In the genomic region with DNA sequence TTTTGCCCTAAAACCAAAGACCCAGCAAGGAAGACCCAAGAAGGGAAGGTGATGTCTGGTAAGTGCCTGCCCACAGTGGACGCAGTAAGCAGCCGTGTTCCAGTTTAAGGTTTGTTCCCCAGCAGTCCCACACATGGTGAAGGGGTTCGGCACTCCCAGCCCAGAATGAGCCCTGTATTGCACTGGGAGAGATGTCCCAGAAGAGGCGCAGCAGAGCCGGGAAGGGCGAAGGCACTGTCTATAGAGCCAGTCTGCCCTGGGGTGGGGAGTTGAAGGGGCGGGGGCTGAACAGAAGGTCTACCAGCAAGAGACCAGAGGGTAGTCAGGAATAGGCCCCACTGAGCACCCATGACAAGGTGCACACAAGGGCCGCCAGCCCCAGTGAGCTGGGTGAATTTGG, we compare ENCODE assay signal across 22 cellular contexts. TPM values are rescaled to one million over a fixed set of nuclear protein-coding genes. Genes with fewer than 3 reads are reported as not detected.
DNase-seq lines count a peak whose midpoint lies in the region; ATAC-seq and TF ChIP-seq lines count a peak whose summit lies in the region.
"Had no signal": no experiment of that assay in that cellular context is flagged by ENCODE, and none has a peak within 500 bp of the region (broad histone marks: within the 10 kb centered on the region; RNA-seq: fewer than 3 reads in every experiment).

No MANE protein-coding gene starts in this region.

- TF ChIP-seq CTCF in AG04450 (IDR thresholded peaks at IDR 0.05; ENCODE audit: low read depth, low read length) = no peak
- no peak for TF ChIP-seq CTCF in PC-9 (conservative IDR thresholded peaks at IDR 0.05)
- no peak for TF ChIP-seq CTCF in WTC11 (IDR thresholded peaks at IDR 0.05)

- peak overlapping the region; percentile 31 for H2BK12ac ChIP-seq in trophoblast cell (ENCODE audit: low read length)

- no peaks in the 10 kb centered on the region for H3K27me3 ChIP-seq in AG04450 (ENCODE audit: control insufficient read depth, insufficient read depth, low read length)
- H3K27me3 ChIP-seq in PC-9 (ENCODE audit: insufficient read depth, low read depth) = no peaks in the 10 kb centered on the region
- H3K27me3 ChIP-seq in trophoblast cell (ENCODE audit: insufficient read depth, low read length) = peaks cover 4% of the 10 kb centered on the region
- H3K27me3 ChIP-seq: MG63 had no signal

- H3K23ac ChIP-seq in trophoblast cell (ENCODE audit: low read length) = no peak overlapping the region

- peaks cover 20% of the 10 kb centered on the region for H3K4me1 Mint-ChIP-seq in WTC11

- no peak overlapping the region for H4K8ac ChIP-seq in trophoblast cell (ENCODE audit: low read depth, low read length)

- ATAC-seq in WTC11 = peak; percentile 42

- H3K79me2 ChIP-seq in PC-9 (ENCODE audit: low read depth) (peaks cover 20% of the 10 kb centered on the region), trophoblast cell (ENCODE audit: control insufficient read depth, insufficient read depth, low read length, poor library complexity) (no peaks in the 10 kb centered on the region)

- H3K79me1 ChIP-seq in trophoblast cell (ENCODE audit: low read length) = no peaks in the 10 kb centered on the region

- H2BK5ac ChIP-seq in trophoblast cell (ENCODE audit: low read depth, low read length, poor library complexity) = no peak overlapping the region

- no peak overlapping the region for H3K18ac ChIP-seq in trophoblast cell (ENCODE audit: low read length)

- H4K91ac ChIP-seq in trophoblast cell (ENCODE audit: low read depth, low read length) = no peak overlapping the region

- no peaks in the 10 kb centered on the region for H3K36me3 Mint-ChIP-seq in WTC11
- H3K36me3 Mint-ChIP-seq: CD8-positive, alpha-beta memory T cell had no signal

- H3K4me2 ChIP-seq in PC-9 (peak overlapping the region; percentile 72), trophoblast cell (ENCODE audit: low read length) (no peak overlapping the region)

- no peak overlapping the region for H3K27ac Mint-ChIP-seq in WTC11
- H3K27ac Mint-ChIP-seq: CD14-positive monocyte; CD8-positive, alpha-beta memory T cell had no signal

- no peak overlapping the region for H3K9ac ChIP-seq in trophoblast cell (ENCODE audit: low read length)

- no peak overlapping the region for H3K14ac ChIP-seq in trophoblast cell (ENCODE audit: low read length)

- intact Hi-C loops in PC-9 (cut with micrococcal nuclease; ENCODE audit: unreplicated experiment) = loop anchor here (10.0 kb wide), 1 partner anchor 125 kb away; no protein-coding TSS in a partner anchor

- no peak overlapping the region for H2AFZ ChIP-seq in PC-9
- no peak overlapping the region for H2AFZ ChIP-seq in trophoblast cell (ENCODE audit: insufficient read depth, low read length, poor library complexity)

- H3K4me3 ChIP-seq in AG04450 (ENCODE audit: low read depth, low read length) (no peak overlapping the region), PC-9 (no peak overlapping the region), trophoblast cell (ENCODE audit: low read depth, low read length) (peak overlapping the region; percentile 4)
- H3K4me3 ChIP-seq: MG63, Peyer's patch, SJCRH30 had no signal

- CTCF ChIA-PET in AG04450 (lab: Charles Lee) = interaction anchor here (1.1 to 1.7 kb wide), 5 partner anchors 9 to 288 kb away, joined by 3 to 8 read pairs (median 7); no protein-coding TSS in a partner anchor
- CTCF ChIA-PET in PC-9 (lab: Charles Lee) = no interaction called here
- CTCF ChIA-PET in WTC11 (lab: Charles Lee) = interaction anchor here (0.6 to 2.5 kb wide), 8 partner anchors 9 to 288 kb away, joined by 3 to 11 read pairs (median 4); a partner anchor contains a TSS

- H3K4me3 Mint-ChIP-seq in WTC11 = no peak overlapping the region
- H3K4me3 Mint-ChIP-seq: CD14-positive monocyte; CD8-positive, alpha-beta memory T cell had no signal

- H3K9me3 ChIP-seq in AG04450 (ENCODE audit: control insufficient read depth, insufficient read depth, low read length) = no peaks in the 10 kb centered on the region
- H3K9me3 ChIP-seq in PC-9 (ENCODE audit: insufficient read depth, low read depth) = no peaks in the 10 kb centered on the region
- H3K9me3 ChIP-seq in trophoblast cell (ENCODE audit: insufficient read depth, low read depth, low read length) = no peaks in the 10 kb centered on the region
- H3K9me3 ChIP-seq: BE2C, MG63, Peyer's patch, SJCRH30 had no signal

- no peaks in the 10 kb centered on the region for H3K9me2 ChIP-seq in PC-9 (ENCODE audit: insufficient read depth)

- H4K20me1 ChIP-seq in PC-9 (ENCODE audit: insufficient read depth) = no peaks in the 10 kb centered on the region

- peak overlapping the region; percentile 61 for H3K27ac ChIP-seq in AG04450 (ENCODE audit: low read depth, low read length)
- H3K27ac ChIP-seq in PC-9 = peak overlapping the region; percentile 78
- no peak overlapping the region for H3K27ac ChIP-seq in trophoblast cell (ENCODE audit: low read depth, low read length)
- H3K27ac ChIP-seq: 22Rv1, Peyer's patch, SJCRH30 had no signal

- H4K12ac ChIP-seq in trophoblast cell (ENCODE audit: low read depth, low read length) = no peak overlapping the region

- H3K9me3 Mint-ChIP-seq in WTC11 = no peaks in the 10 kb centered on the region
- H3K9me3 Mint-ChIP-seq: CD8-positive, alpha-beta memory T cell had no signal

- DNase-seq in AG04450 (ENCODE audit: low read depth, low spot score) (no peak), PC-9 (no peak), WTC11 (ENCODE audit: low spot score) (no peak), trophoblast cell (no peak), COR-L47 (lab: John Stamatoyannopoulos, UW) (no peak), NOMO-1 treated with DMSO at 0.1 percent for 48 hours (lab: John Stamatoyannopoulos, UW; ENCODE audit: unreplicated experiment) (no peak), cerebellar cortex (ENCODE audit: low spot score) (no peak), ureter (ENCODE audit: low spot score) (no peak)
- DNase-seq: BE2C; Calu3; CD8-positive, alpha-beta memory T cell; DMS79 treated with DMSO at 0.1 percent for 48 hours; GF-D8; KG1; NCI-H2029; NCI-H446 treated with DMSO at 0.1 percent for 48 hours; NCI-H526; Peyer's patch had no signal

- no peak overlapping the region for H2BK120ac ChIP-seq in trophoblast cell (ENCODE audit: insufficient read depth, low read length, poor library complexity)

- H3K36me3 ChIP-seq in PC-9 (ENCODE audit: low read depth) (no peaks in the 10 kb centered on the region), trophoblast cell (ENCODE audit: control insufficient read depth in 1 of 2, insufficient read depth in 2 of 2, low read length in 2 of 2) (no peaks in the 10 kb centered on the region)
- H3K36me3 ChIP-seq: BE2C, MG63, Peyer's patch, SJCRH30 had no signal

- no CpG with 5 or more reads among the region's 8 CpGs for WGBS in trophoblast cell (ENCODE audit: extremely low coverage, insufficient coverage, insufficient read length)

- peak overlapping the region; percentile 52 for H2AK5ac ChIP-seq in trophoblast cell (ENCODE audit: low read length)

- H3F3A ChIP-seq in PC-9 (ENCODE audit: insufficient read depth, low read depth) = peaks cover 42% of the 10 kb centered on the region

- H3K27me3 Mint-ChIP-seq in WTC11 (ENCODE audit: low read depth) = peaks cover 17% of the 10 kb centered on the region

- H3K4me1 ChIP-seq in PC-9 (replicated peaks; ENCODE audit: insufficient read depth) (peaks cover 42% of the 10 kb centered on the region), trophoblast cell (ENCODE audit: control insufficient read depth in 1 of 2, insufficient read depth in 2 of 2, low read length in 2 of 2) (peaks cover 13 to 18% of the 10 kb centered on the region in 2 experiments)
- H3K4me1 ChIP-seq: BE2C had no signal

- POLR2A ChIA-PET in AG04450 (lab: Yijun Ruan, JAX) = interaction anchor here (0.7 kb wide), 1 partner anchor 15 kb away, joined by 3 read pairs; no protein-coding TSS in a partner anchor
- POLR2A ChIA-PET in PC-9 (lab: Charles Lee; ENCODE audit: unreplicated experiment) = interaction anchor here (0.6 kb wide), 1 partner anchor 99 kb away, joined by 5 read pairs; no protein-coding TSS in a partner anchor
- POLR2A ChIA-PET in WTC11 (lab: Charles Lee) = no interaction called here

- no TSS peak for BruUV-seq in PC-9 (replicated peaks; lab: Mats Ljungman, UMichigan)

- no peak overlapping the region for H3K4ac ChIP-seq in trophoblast cell (ENCODE audit: low read depth, low read length)

TF ChIP-seq in WTC11, 78 proteins besides CTCF, POLR2A, EP300 and RAD21 (continues in another document):
- TF ChIP-seq ZNF121 (CRISPR knock-in tag; IDR thresholded peaks at IDR 0.05) (no peak), ELF4 (CRISPR knock-in tag; IDR thresholded peaks at IDR 0.05; ENCODE audit: low read depth) (no peak), OVOL2 (CRISPR knock-in tag; IDR thresholded peaks at IDR 0.05; ENCODE audit: borderline replicate concordance) (no peak)
- TF ChIP-seq, protein P1, sequence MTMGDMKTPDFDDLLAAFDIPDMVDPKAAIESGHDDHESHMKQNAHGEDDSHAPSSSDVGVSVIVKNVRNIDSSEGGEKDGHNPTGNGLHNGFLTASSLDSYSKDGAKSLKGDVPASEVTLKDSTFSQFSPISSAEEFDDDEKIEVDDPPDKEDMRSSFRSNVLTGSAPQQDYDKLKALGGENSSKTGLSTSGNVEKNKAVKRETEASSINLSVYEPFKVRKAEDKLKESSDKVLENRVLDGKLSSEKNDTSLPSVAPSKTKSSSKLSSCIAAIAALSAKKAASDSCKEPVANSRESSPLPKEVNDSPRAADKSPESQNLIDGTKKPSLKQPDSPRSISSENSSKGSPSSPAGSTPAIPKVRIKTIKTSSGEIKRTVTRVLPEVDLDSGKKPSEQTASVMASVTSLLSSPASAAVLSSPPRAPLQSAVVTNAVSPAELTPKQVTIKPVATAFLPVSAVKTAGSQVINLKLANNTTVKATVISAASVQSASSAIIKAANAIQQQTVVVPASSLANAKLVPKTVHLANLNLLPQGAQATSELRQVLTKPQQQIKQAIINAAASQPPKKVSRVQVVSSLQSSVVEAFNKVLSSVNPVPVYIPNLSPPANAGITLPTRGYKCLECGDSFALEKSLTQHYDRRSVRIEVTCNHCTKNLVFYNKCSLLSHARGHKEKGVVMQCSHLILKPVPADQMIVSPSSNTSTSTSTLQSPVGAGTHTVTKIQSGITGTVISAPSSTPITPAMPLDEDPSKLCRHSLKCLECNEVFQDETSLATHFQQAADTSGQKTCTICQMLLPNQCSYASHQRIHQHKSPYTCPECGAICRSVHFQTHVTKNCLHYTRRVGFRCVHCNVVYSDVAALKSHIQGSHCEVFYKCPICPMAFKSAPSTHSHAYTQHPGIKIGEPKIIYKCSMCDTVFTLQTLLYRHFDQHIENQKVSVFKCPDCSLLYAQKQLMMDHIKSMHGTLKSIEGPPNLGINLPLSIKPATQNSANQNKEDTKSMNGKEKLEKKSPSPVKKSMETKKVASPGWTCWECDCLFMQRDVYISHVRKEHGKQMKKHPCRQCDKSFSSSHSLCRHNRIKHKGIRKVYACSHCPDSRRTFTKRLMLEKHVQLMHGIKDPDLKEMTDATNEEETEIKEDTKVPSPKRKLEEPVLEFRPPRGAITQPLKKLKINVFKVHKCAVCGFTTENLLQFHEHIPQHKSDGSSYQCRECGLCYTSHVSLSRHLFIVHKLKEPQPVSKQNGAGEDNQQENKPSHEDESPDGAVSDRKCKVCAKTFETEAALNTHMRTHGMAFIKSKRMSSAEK (CRISPR knock-in tag; IDR thresholded peaks at IDR 0.05; ENCODE audit: borderline replicate concordance) = no peak

RNA-seq across cellular contexts. Expression of a gene that starts 6.4 kb away (rescaled TPM):
- polyA plus RNA-seq in AG04450 (2011; rRNA removed) = 24.7 and 25.1 TPM in 2 replicates
- 12.4 and 12.9 TPM in 2 replicates for polyA minus RNA-seq in AG04450 (2011; rRNA and poly(A)+ RNA removed)
- total RNA-seq in PC-9 (2021) (7.5 and 11.9 TPM in 2 replicates), WTC11 (2021) (17.9 to 19.0 TPM (median 18.5 TPM) in 3 replicates), ureter (6.5 TPM)
- 1.8 and 1.9 TPM in 2 replicates for polyA plus RNA-seq in trophoblast cell (2013)
- polyA plus RNA-seq: CD8-positive, alpha-beta memory T cell had no signal
